Comparison of ENCODE assay signal across 15 cellular contexts in genomic region chr14:90574640-90575131, GRCh38.
DNase-seq lines count a peak whose midpoint lies in the region; ATAC-seq and TF ChIP-seq lines count a peak whose summit lies in the region.
"Had no signal": no experiment of that assay in that cellular context is flagged by ENCODE, and none has a peak within 500 bp of the region (broad histone marks: within the 10 kb centered on the region; RNA-seq: fewer than 3 reads in every experiment).

No MANE protein-coding gene starts in this region.

- H3K27me3 Mint-ChIP-seq in T-helper 2 cell treated with Interferon-gamma antibody and Interleukin-4, amounts not matched to agents 5 μg/mL and 100 μg/mL, for 36 hours (ENCODE audit: low read depth) = no peaks in the 10 kb centered on the region
- H3K27me3 Mint-ChIP-seq: activated T-cell treated with anti-CD3 and anti-CD28 coated beads, Interleukin-2, amount 50 U/mL, for 24 hours; CD8-positive, alpha-beta memory T cell had no signal

- 44 to 60% methylated on average over 9 of the region's 9 CpGs for WGBS in heart right ventricle, 2 donors
- WGBS in spleen, 5 donors = 73 to 87% (median 80%) methylated on average over 9 of the region's 9 CpGs

- POLR2A ChIA-PET in HEK293T (lab: Yijun Ruan, JAX) = no interaction called here

- TF ChIP-seq CTCF in heart right ventricle (IDR thresholded peaks at IDR 0.05) (no peak), spleen (IDR thresholded peaks at IDR 0.05 in 8 of 11, conservative IDR thresholded peaks at IDR 0.05 in 3 of 11) (no peak)

- H3K36me3 ChIP-seq in heart right ventricle (peaks cover 0 to 43% (median 0%) of the 10 kb centered on the region in 9 donors), spleen (peaks cover 0 to 80% (median 11%) of the 10 kb centered on the region in 6 donors)

- DNase-seq in DMS153 (lab: John Stamatoyannopoulos, UW) (peak; percentile 52), DMS153 treated with DMSO at 0.1 percent for 48 hours (lab: John Stamatoyannopoulos, UW; ENCODE audit: unreplicated experiment) (no peak), NCI-H510A (lab: John Stamatoyannopoulos, UW) (peak; percentile 76), heart right ventricle (peak; percentile 45 to 71), spleen (peak; percentile 29), HEK293T (ENCODE audit: extremely low spot score) (no peak)
- no peak for DNase-seq in T-helper 2 cell treated with Interferon-gamma antibody and Interleukin-4, amounts not matched to agents 5 μg/mL and 100 μg/mL, for 36 hours (ENCODE audit: low spot score)
- DNase-seq: activated CD4-positive, CD25-positive, alpha-beta regulatory T cell treated with anti-CD3 and anti-CD28 coated beads, Interleukin-2, amount 50 U/mL, for 72 hours; activated T-cell treated with anti-CD3 and anti-CD28 coated beads, Interleukin-2, amount 50 U/mL, for 24 hours; left colon had no signal

- no peaks in the 10 kb centered on the region for H3K9me3 ChIP-seq in heart right ventricle
- no peaks in the 10 kb centered on the region for H3K9me3 ChIP-seq in spleen
- H3K9me3 ChIP-seq: upper lobe of left lung had no signal

- intact Hi-C loops in heart right ventricle (cut with DNase I) (no loop called here), spleen (cut with DNase I; ENCODE audit: low total_unique reads) (no loop called here)

- H3K27me3 ChIP-seq in heart right ventricle (no peaks in the 10 kb centered on the region), spleen (replicated peaks in 1 of 7) (no peaks in the 10 kb centered on the region)
- H3K27me3 ChIP-seq: upper lobe of left lung had no signal

- no peak overlapping the region for H3K27ac Mint-ChIP-seq in T-helper 2 cell treated with Interferon-gamma antibody and Interleukin-4, amounts not matched to agents 5 μg/mL and 100 μg/mL, for 36 hours
- H3K27ac Mint-ChIP-seq: activated T-cell treated with anti-CD3 and anti-CD28 coated beads, Interleukin-2, amount 50 U/mL, for 24 hours; CD8-positive, alpha-beta memory T cell had no signal

- no peaks in the 10 kb centered on the region for H3K4me1 Mint-ChIP-seq in T-helper 2 cell treated with Interferon-gamma antibody and Interleukin-4, amounts not matched to agents 5 μg/mL and 100 μg/mL, for 36 hours (ENCODE audit: low read depth)
- H3K4me1 Mint-ChIP-seq: CD8-positive, alpha-beta memory T cell had no signal

- H3K27ac ChIP-seq in heart right ventricle (peak overlapping the region in 8 of 10 donors; percentile 4 to 76 (median 56)), spleen (no peak overlapping the region)
- H3K27ac ChIP-seq: 22Rv1 had no signal

- ATAC-seq in heart right ventricle = peak; percentile 67 to 80 (median 74)
- ATAC-seq in GM19397 (IDR thresholded peaks at IDR 0.05; ENCODE audit: unreplicated experiment) = no peak
- ATAC-seq: left colon had no signal

- CTCF ChIA-PET in HEK293T (lab: Yijun Ruan, JAX) = no interaction called here

- H3K4me1 ChIP-seq in heart right ventricle (peaks cover 7 to 50% (median 37%) of the 10 kb centered on the region in 9 donors), spleen (no peaks in the 10 kb centered on the region)

- no peaks in the 10 kb centered on the region for H3K36me3 Mint-ChIP-seq in T-helper 2 cell treated with Interferon-gamma antibody and Interleukin-4, amounts not matched to agents 5 μg/mL and 100 μg/mL, for 36 hours (ENCODE audit: low read depth)
- H3K36me3 Mint-ChIP-seq: CD8-positive, alpha-beta memory T cell had no signal

- H3K4me3 ChIP-seq in heart right ventricle (no peak overlapping the region), spleen (no peak overlapping the region)
- H3K4me3 ChIP-seq: upper lobe of left lung had no signal

- no peak for TF ChIP-seq POLR2A in spleen (IDR thresholded peaks at IDR 0.05)

- no peak overlapping the region for H3K4me3 Mint-ChIP-seq in T-helper 2 cell treated with Interferon-gamma antibody and Interleukin-4, amounts not matched to agents 5 μg/mL and 100 μg/mL, for 36 hours
- H3K4me3 Mint-ChIP-seq: activated T-cell treated with anti-CD3 and anti-CD28 coated beads, Interleukin-2, amount 50 U/mL, for 24 hours; CD8-positive, alpha-beta memory T cell had no signal

- no peaks in the 10 kb centered on the region for H3K9me3 Mint-ChIP-seq in T-helper 2 cell treated with Interferon-gamma antibody and Interleukin-4, amounts not matched to agents 5 μg/mL and 100 μg/mL, for 36 hours
- H3K9me3 Mint-ChIP-seq: activated T-cell treated with anti-CD3 and anti-CD28 coated beads, Interleukin-2, amount 50 U/mL, for 24 hours; CD8-positive, alpha-beta memory T cell; nephron had no signal

TF ChIP-seq in HEK293T, 16 proteins besides CTCF, POLR2A, EP300 and RAD21:
- TF ChIP-seq L3MBTL2 (conservative IDR thresholded peaks at IDR 0.05) (no peak), SUZ12 (IDR thresholded peaks at IDR 0.05) (no peak), TARDBP (IDR thresholded peaks at IDR 0.05) (no peak), CTBP1 (IDR thresholded peaks at IDR 0.05; ENCODE audit: borderline replicate concordance) (no peak), FOXM1 (IDR thresholded peaks at IDR 0.05; ENCODE audit: borderline replicate concordance) (no peak), SP1 (IDR thresholded peaks at IDR 0.05) (no peak), NFRKB (IDR thresholded peaks at IDR 0.05) (no peak), ELF4 (IDR thresholded peaks at IDR 0.05) (no peak), FOXK2 (IDR thresholded peaks at IDR 0.05) (no peak), FOXA1 (IDR thresholded peaks at IDR 0.05) (no peak), HDGF (IDR thresholded peaks at IDR 0.05; ENCODE audit: borderline replicate concordance) (no peak), BHLHE40 (IDR thresholded peaks at IDR 0.05; ENCODE audit: borderline replicate concordance) (no peak), LEF1 (IDR thresholded peaks at IDR 0.05; ENCODE audit: borderline replicate concordance) (no peak), ZNF384 (IDR thresholded peaks at IDR 0.05) (no peak), ARNT (IDR thresholded peaks at IDR 0.05) (no peak)
- TF ChIP-seq, protein P1, sequence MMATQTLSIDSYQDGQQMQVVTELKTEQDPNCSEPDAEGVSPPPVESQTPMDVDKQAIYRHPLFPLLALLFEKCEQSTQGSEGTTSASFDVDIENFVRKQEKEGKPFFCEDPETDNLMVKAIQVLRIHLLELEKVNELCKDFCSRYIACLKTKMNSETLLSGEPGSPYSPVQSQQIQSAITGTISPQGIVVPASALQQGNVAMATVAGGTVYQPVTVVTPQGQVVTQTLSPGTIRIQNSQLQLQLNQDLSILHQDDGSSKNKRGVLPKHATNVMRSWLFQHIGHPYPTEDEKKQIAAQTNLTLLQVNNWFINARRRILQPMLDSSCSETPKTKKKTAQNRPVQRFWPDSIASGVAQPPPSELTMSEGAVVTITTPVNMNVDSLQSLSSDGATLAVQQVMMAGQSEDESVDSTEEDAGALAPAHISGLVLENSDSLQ (IDR thresholded peaks at IDR 0.05) = no peak
TF ChIP-seq in HEK293T: peak in this region for 0.

Comparison
In these comparisons a context has a peak if more than half of its experiments do, and no peak if none do; other contexts are left out.
1. DNase-seq: peak in DMS153 (single experiment), NCI-H510A (single experiment), heart right ventricle (2 of 2) and spleen (single experiment); none in DMS153 treated with DMSO at 0.1 percent for 48 hours (single experiment), T-helper 2 cell treated with Interferon-gamma antibody and Interleukin-4, amounts not matched to agents 5 μg/mL and 100 μg/mL, for 36 hours (single experiment) and HEK293T (single experiment).
2. H3K27ac ChIP-seq: peak in heart right ventricle (8 of 10); none in spleen (0 of 8).